8 cellular contexts compared by ENCODE assay signal in the genomic region with DNA sequence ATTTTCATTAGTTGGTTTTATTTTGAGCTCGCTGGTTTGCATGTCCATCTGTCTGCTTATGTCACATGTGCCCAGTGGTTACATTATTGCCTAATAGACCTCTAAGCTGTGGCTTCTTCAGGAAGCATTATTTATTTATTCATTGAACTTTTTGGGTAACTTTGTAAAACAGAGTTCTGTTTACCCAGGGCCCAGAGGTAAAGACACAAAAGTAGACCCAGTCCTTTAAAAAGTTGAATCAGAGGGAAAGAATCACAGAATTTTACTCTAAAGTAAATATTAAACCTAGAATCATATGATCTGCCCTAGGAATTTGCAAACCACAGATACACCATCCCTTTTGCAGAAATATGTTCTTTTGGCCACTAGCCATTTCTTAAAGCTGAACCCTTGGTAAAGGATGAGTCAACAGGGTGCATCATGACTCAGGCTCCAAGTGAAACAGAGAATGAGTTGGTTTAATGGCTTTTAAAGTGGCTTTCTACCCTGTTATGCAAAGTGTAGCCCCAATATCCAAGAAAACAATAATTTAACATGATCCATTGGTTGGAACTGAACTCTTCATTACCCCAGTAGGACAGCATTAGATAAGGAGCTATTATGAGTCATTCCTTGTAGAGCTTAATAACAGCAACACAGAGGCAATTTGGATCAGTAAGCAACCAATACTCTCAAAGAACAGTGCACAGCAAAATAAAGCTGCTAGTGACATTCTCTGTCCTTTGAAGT.
A peak's percentile ranks its signal among the peaks of the same experiment; 100 is the strongest.
DNase-seq lines count a peak whose midpoint lies in the region; ATAC-seq, FAIRE-seq and TF ChIP-seq lines count a peak whose summit lies in the region.

No MANE protein-coding gene starts in this region.

- CTCF ChIA-PET in HepG2 (lab: Yijun Ruan, JAX; ENCODE audit: low intra/inter-chr PET ratio, low total read pairs), result no interaction called here

- H3K27me3 ChIP-seq in SJCRH30 (no peaks in the 10 kb centered on the region), HepG2 (ENCODE audit: control insufficient read depth in 1 of 2, insufficient read depth in 2 of 2, low read length in 2 of 2) (no peaks in the 10 kb centered on the region), vagina (no peaks in the 10 kb centered on the region)

- no peak for TF ChIP-seq RAD21 in HepG2 (CRISPR knock-in tag; IDR thresholded peaks at IDR 0.05)

- no peaks in the 10 kb centered on the region for H4K20me1 ChIP-seq in HepG2 (ENCODE audit: insufficient read depth, low read length)

- BruUV-seq in HepG2 (replicated peaks; lab: Mats Ljungman, UMichigan), result no TSS peak

- no peak overlapping the region for H3K4me3 ChIP-seq in SJCRH30
- no peak overlapping the region for H3K4me3 ChIP-seq in HepG2 (replicated peaks in 1 of 3; ENCODE audit: insufficient read depth in 1 of 3, low read depth in 2 of 3, low read length in 3 of 3)
- H3K4me3 ChIP-seq in vagina, result no peak overlapping the region

- H3K27ac ChIP-seq in SJCRH30 (peak overlapping the region; percentile 31), HepG2 (ENCODE audit: extremely low read length, insufficient read depth, low read length) (no peak overlapping the region), vagina (no peak overlapping the region)

- no peak for TF ChIP-seq EP300 in HepG2 (IDR thresholded peaks at IDR 0.05; ENCODE audit: low read depth in 2 of 2, low read length in 2 of 2)
- TF ChIP-seq EP300 in HepG2 (CRISPR knock-in tag; IDR thresholded peaks at IDR 0.05; ENCODE audit: borderline replicate concordance), result no peak

- H2AFZ ChIP-seq in HepG2 (ENCODE audit: low read length), result no peak overlapping the region

- no peak overlapping the region for H3K9ac ChIP-seq in HepG2 (ENCODE audit: insufficient read depth, low read depth, low read length)

- H3K79me2 ChIP-seq in HepG2 (ENCODE audit: insufficient read depth, low read length), result no peaks in the 10 kb centered on the region

- H3K36me3 ChIP-seq in SJCRH30 (no peaks in the 10 kb centered on the region), HepG2 (replicated peaks in 1 of 2; ENCODE audit: control insufficient read depth in 1 of 2, insufficient read depth in 2 of 2, low read length in 2 of 2) (no peaks in the 10 kb centered on the region), vagina (no peaks in the 10 kb centered on the region)

- peak; percentile 59 for ATAC-seq in HG02973 (IDR thresholded peaks at IDR 0.05; ENCODE audit: unreplicated experiment)
- no peak for ATAC-seq in HepG2

- in situ Hi-C loops in HepG2 (cut with HindIII; ENCODE audit: extremely low pct_ligation_motif_present, low pct_unique_long_range_greater_than_20kb), result no loop called here

- 0% methylated on average over 1 of the region's 1 CpG for whole genome bisulfite sequencing in HepG2 (ENCODE audit: low lambda C conversion rate)

- peaks cover 17% of the 10 kb centered on the region for H3K4me1 ChIP-seq in SJCRH30
- no peaks in the 10 kb centered on the region for H3K4me1 ChIP-seq in HepG2 (ENCODE audit: insufficient read depth, low read length)
- peaks cover 7% of the 10 kb centered on the region for H3K4me1 ChIP-seq in vagina

- DNase-seq in Daoy (ENCODE audit: low read depth) (peak; percentile 63), SJCRH30 (peak; percentile 29 to 66), HepG2 (ENCODE audit: low spot score) (no peak), vagina (ENCODE audit: extremely low spot score in 2 of 2) (no peak), NCI-H2107 treated with DMSO at 0.1 percent for 48 hours (lab: John Stamatoyannopoulos, UW; ENCODE audit: unreplicated experiment) (no peak), GM19238 (ENCODE audit: insufficient read length, low spot score) (no peak)
- no peak for DNase-seq in activated effector memory CD4-positive, alpha-beta T cell treated with Interleukin-2 at 50 U/mL for 16 hours

- H3K9me3 ChIP-seq in SJCRH30 (replicated peaks) (no peaks in the 10 kb centered on the region), HepG2 (ENCODE audit: low read length) (peaks cover 75% of the 10 kb centered on the region), vagina (no peaks in the 10 kb centered on the region)

- TF ChIP-seq POLR2A in HepG2 (IDR thresholded peaks at IDR 0.05; ENCODE audit: insufficient read depth in 1 of 2, low read depth in 2 of 2, low read length in 2 of 2), result no peak
- TF ChIP-seq POLR2A in vagina (IDR thresholded peaks at IDR 0.05), result no peak

- H3K4me2 ChIP-seq in HepG2 (ENCODE audit: low read depth, low read length), result no peak overlapping the region

- POLR2A ChIA-PET in HepG2 (lab: Yijun Ruan, JAX), result no interaction called here

- intact Hi-C loops in HepG2 (cut with micrococcal nuclease; ENCODE audit: unreplicated experiment) (no loop called here), vagina (cut with DNase I) (no loop called here)

- TF ChIP-seq CTCF in HepG2 (CRISPR knock-in tag; IDR thresholded peaks at IDR 0.05) (no peak), vagina (IDR thresholded peaks at IDR 0.05) (no peak)

- FAIRE-seq in HepG2 (lab: Jason Lieb, UNC), result no peak

TF ChIP-seq in HepG2, 621 proteins besides CTCF, POLR2A, EP300 and RAD21:
- TF ChIP-seq CEBPB (IDR thresholded peaks at IDR 0.05; ENCODE audit: borderline replicate concordance, low read depth, low read length) (peak; percentile 26; the same call in 1 of the 2 replicates), KLF6 (CRISPR knock-in tag; IDR thresholded peaks at IDR 0.05) (no peak)

Comparison
In these comparisons a context has a peak if more than half of its experiments do, and no peak if none do; other contexts are left out.
1. DNase-seq: peak in Daoy (single experiment) and SJCRH30 (2 of 2); none in HepG2 (single experiment), vagina (0 of 2), NCI-H2107 treated with DMSO at 0.1 percent for 48 hours (single experiment), activated effector memory CD4-positive, alpha-beta T cell treated with Interleukin-2 at 50 U/mL for 16 hours (single experiment) and GM19238 (single experiment).